ENCODE assay signal across 12 cellular contexts in the genomic region with DNA sequence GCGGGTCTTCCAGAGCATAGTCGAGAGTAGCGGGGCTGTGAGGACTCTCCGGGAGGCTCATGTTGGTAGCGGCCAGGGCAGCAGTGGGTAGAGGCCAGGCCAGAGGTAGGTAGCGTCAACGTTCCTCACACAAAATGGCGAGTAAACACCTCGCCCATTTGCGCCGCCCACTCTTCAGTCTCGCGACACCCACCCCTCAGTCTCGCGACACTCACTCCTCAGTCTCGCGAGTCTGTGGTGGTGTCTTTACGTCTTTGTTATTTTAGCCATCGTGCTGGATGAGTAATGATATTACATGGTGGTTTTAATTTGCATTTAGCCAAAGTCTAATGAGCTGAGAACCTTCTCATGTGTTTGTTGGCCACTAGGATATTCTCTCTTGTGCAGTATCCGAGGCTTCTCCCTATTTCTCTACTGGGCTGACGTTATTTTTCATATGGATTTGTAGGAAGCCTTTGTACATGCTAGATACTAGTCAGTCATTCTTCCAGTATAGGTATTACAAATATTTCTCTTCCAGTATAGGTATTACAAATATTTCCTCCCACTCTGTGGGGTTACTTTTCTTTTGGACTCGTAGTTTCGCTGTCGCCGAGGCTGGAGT. TPM values are rescaled to one million over a fixed set of nuclear protein-coding genes. Genes with fewer than 3 reads are reported as not detected.
"Had no signal": no experiment of that assay in that cellular context is flagged by ENCODE, and none has a peak within 500 bp of the region (broad histone marks: within the 10 kb centered on the region; RNA-seq: fewer than 3 reads in every experiment).

Gene TSPYL6 (minus strand): TSS at position 139 of the 604 bp plus-strand sequence. CDS start 78 bp downstream, at position 61.

- H3K36me3 ChIP-seq: HAP-1 had no signal

- H2AFZ ChIP-seq: GM23248, GM23338 had no signal

- FAIRE-seq: H1, H54 had no signal

- H3K9ac ChIP-seq: GM23248 had no signal

- ATAC-seq: GM23338, HCT116 had no signal

- H3K27ac ChIP-seq: GM23248 had no signal

- DNase-seq: GM23248, GOT3, H7, H9, HCEC 1CT, HFFc6 had no signal

- H3K4me3 ChIP-seq: GM23248, GM23338, HAP-1 had no signal

- H3K4me2 ChIP-seq: GM23338 had no signal

- H3K9me3 ChIP-seq: HAP-1 had no signal

RNA-seq across cellular contexts. Expression of gene TSPYL6, which starts in this region (rescaled TPM):
- total RNA-seq: GM23248, GM23338, H1, H4, H7, H9, HFFc6 had no signal
- polyA plus RNA-seq: GM23248, GM23338, H1 had no signal
